22 cellular contexts compared by ENCODE assay signal in genomic region chr6:15385521-15385920, GRCh38.
"Had no signal": no experiment of that assay in that cellular context is flagged by ENCODE, and none has a peak within 500 bp of the region (broad histone marks: within the 10 kb centered on the region; RNA-seq: fewer than 3 reads in every experiment).

No MANE protein-coding gene starts in this region.

- H3K27me3 ChIP-seq: gastrocnemius medialis, left lung, testis, transverse colon had no signal

- H3K27ac Mint-ChIP-seq: activated naive CD4-positive, alpha-beta T cell treated with anti-CD3 and anti-CD28 coated beads for 36 hours; T-helper 17 cell had no signal

- H3K27me3 Mint-ChIP-seq: effector memory CD8-positive, alpha-beta T cell; T-helper 17 cell had no signal

- H3K4me3 Mint-ChIP-seq: activated naive CD4-positive, alpha-beta T cell treated with anti-CD3 and anti-CD28 coated beads for 36 hours; activated T-helper 1 cell treated with anti-CD3 and anti-CD28 coated beads, Interleukin-12 subunit alpha, Interleukin-12 subunit beta, Interleukin-2, Interleukin-4 antibody, amounts not matched to agents 30 ng/mL and 10 ng/mL and 1 ng/mL, durations not matched to agents 14 hours and 24 hours and 36 hours; effector memory CD8-positive, alpha-beta T cell; nephron; T-helper 17 cell had no signal

- H3K9me3 ChIP-seq: gastrocnemius medialis, left lung, lower lobe of right lung, testis, transverse colon had no signal

- H3K36me3 ChIP-seq: gastrocnemius medialis, left lung, lower lobe of right lung, transverse colon had no signal

- H3K4me3 ChIP-seq: gastrocnemius medialis, left lung, lower lobe of right lung, testis, transverse colon had no signal

- H3K9me3 Mint-ChIP-seq: activated naive CD4-positive, alpha-beta T cell treated with anti-CD3 and anti-CD28 coated beads for 36 hours; activated T-helper 1 cell treated with anti-CD3 and anti-CD28 coated beads, Interleukin-12 subunit alpha, Interleukin-12 subunit beta, Interleukin-2, Interleukin-4 antibody, amounts not matched to agents 30 ng/mL and 10 ng/mL and 1 ng/mL, durations not matched to agents 14 hours and 24 hours and 36 hours; effector memory CD8-positive, alpha-beta T cell; nephron had no signal

- H3K27ac ChIP-seq: left lung, lower lobe of right lung, testis, transverse colon had no signal

- DNase-seq: activated CD4-positive, alpha-beta T cell treated with anti-CD3 and anti-CD28 coated beads for 1 hour; activated CD8-positive, alpha-beta memory T cell treated with anti-CD3 and anti-CD28 coated beads for 24 hours; activated effector memory CD4-positive, alpha-beta T cell treated with anti-CD3 and anti-CD28 coated beads, Interleukin-2, amount 50 U/mL, for 16 hours; activated naive CD4-positive, alpha-beta T cell treated with anti-CD3 and anti-CD28 coated beads for 36 hours; amniotic stem cell; cortex of kidney; effector memory CD8-positive, alpha-beta T cell; gastrocnemius medialis; glutamatergic neuron; left lung; lower lobe of right lung; mesenchymal stem cell; posterior cingulate gyrus; right cardiac atrium; stimulated activated CD4-positive, alpha-beta T cell treated with anti-CD3 and anti-CD28 coated beads, Interleukin-15, amount 100 ng/mL, for 24 hours; stimulated activated CD4-positive, alpha-beta T cell treated with anti-CD3 and anti-CD28 coated beads, Interleukin-2, amount 100 ng/mL, for 24 hours; stimulated activated naive CD4-positive, alpha-beta T cell; T-helper 17 cell; testis; transverse colon had no signal

- ATAC-seq: effector memory CD8-positive, alpha-beta T cell; gastrocnemius medialis; right cardiac atrium; T-helper 17 cell had no signal
